ENCODE assay signal across 15 cellular contexts in the genomic region with DNA sequence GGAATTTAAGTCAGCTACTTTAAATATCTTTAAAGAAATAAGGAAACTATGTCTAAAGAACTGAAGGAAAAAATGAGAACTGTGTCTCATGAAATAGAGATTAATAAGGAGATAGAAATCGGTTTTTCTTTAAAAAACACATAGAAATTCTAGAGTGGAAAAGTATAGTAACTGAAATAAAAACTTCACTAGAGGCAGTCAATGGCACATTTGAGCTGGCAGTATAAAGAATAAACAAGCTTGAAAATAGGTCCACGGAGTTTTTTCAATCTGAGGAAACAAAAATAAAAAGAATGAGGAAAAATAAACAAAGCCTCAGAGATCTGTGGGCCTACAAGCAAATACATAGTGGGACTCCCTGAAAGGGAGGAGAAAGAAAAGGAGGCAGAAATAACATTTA.
A peak's percentile ranks its signal among the peaks of the same experiment; 100 is the strongest.
DNase-seq lines count a peak whose midpoint lies in the region; ATAC-seq and TF ChIP-seq lines count a peak whose summit lies in the region.
"Had no signal": no experiment of that assay in that cellular context is flagged by ENCODE, and none has a peak within 500 bp of the region (broad histone marks: within the 10 kb centered on the region; RNA-seq: fewer than 3 reads in every experiment).

No MANE protein-coding gene starts in this region.

- H4K20me1 ChIP-seq in mammary epithelial cell (ENCODE audit: insufficient read depth, low read length) (no peaks in the 10 kb centered on the region), PC-3 (ENCODE audit: low read length) (no peaks in the 10 kb centered on the region)

- peaks cover 26% of the 10 kb centered on the region for H3K4me1 Mint-ChIP-seq in MCF 10A (ENCODE audit: insufficient read depth, unreplicated experiment)
- H3K4me1 Mint-ChIP-seq: CD4-positive, alpha-beta memory T cell had no signal

- no peak for TF ChIP-seq POLR2A in esophagus muscularis mucosa (IDR thresholded peaks at IDR 0.05; ENCODE audit: low read depth)

- H3K9me3 ChIP-seq in mammary epithelial cell (replicated peaks; ENCODE audit: insufficient read depth, low read length) (no peaks in the 10 kb centered on the region), PC-3 (ENCODE audit: low read length) (no peaks in the 10 kb centered on the region), esophagus muscularis mucosa (peaks cover 0 to 6% (median 0%) of the 10 kb centered on the region in 4 donors)
- H3K9me3 ChIP-seq: BE2C, HAP-1 had no signal

- no peak for DNase-seq in MCF 10A (ENCODE audit: unreplicated experiment)
- DNase-seq in mammary epithelial cell, result no peak
- no peak for DNase-seq in PC-3
- no peak for DNase-seq in esophagus muscularis mucosa (ENCODE audit: extremely low spot score)
- DNase-seq in cerebellum (ENCODE audit: low spot score), result no peak
- no peak for DNase-seq in GM19240 (ENCODE audit: insufficient read length, low spot score)
- DNase-seq: 8988T; BE2C; CD4-positive, alpha-beta memory T cell; DMS79 had no signal

- POLR2A ChIA-PET in MCF 10A (lab: Yijun Ruan, JAX), result interaction anchor here (1.3 to 2.3 kb wide), 5 partner anchors 8 to 128 kb away, joined by 3 to 13 read pairs (median 4); a partner anchor contains a TSS
- POLR2A ChIA-PET in PC-3 (lab: Charles Lee; ENCODE audit: unreplicated experiment), result no interaction called here

- H3K79me2 ChIP-seq in mammary epithelial cell (ENCODE audit: insufficient read depth, low read length), result no peaks in the 10 kb centered on the region
- H3K79me2 ChIP-seq in PC-3 (ENCODE audit: low read length), result no peaks in the 10 kb centered on the region

- H3K27ac Mint-ChIP-seq in MCF 10A (ENCODE audit: low read depth, unreplicated experiment), result peak overlapping the region; percentile 93
- H3K27ac Mint-ChIP-seq: CD4-positive, alpha-beta memory T cell had no signal

- H3K4me2 ChIP-seq in mammary epithelial cell (ENCODE audit: insufficient read depth, low read depth, low read length), result no peak overlapping the region
- H3K4me2 ChIP-seq in PC-3 (ENCODE audit: low read length), result no peak overlapping the region

- WGBS in mammary epithelial cell (ENCODE audit: low coverage, missing lambda C conversion rate), result 77% methylated on average over 2 of the region's 2 CpGs
- WGBS in esophagus muscularis mucosa, result 75% methylated on average over 2 of the region's 2 CpGs

- CTCF ChIA-PET in MCF 10A (lab: Yijun Ruan, JAX) (interaction anchor here (0.8 to 0.9 kb wide), 2 partner anchors 28 to 29 kb away, joined by 3 to 4 read pairs; no protein-coding TSS in a partner anchor), mammary epithelial cell (lab: Charles Lee; ENCODE audit: low non-redundant PET) (no interaction called here), PC-3 (lab: Charles Lee) (interaction anchor here (1.1 kb wide), 1 partner anchor 190 kb away, joined by 3 read pairs; no protein-coding TSS in a partner anchor)

- H2AFZ ChIP-seq in mammary epithelial cell (ENCODE audit: low read depth, low read length) (no peak overlapping the region), PC-3 (ENCODE audit: low read length) (no peak overlapping the region)

- peaks cover 9% of the 10 kb centered on the region for H3K9me3 Mint-ChIP-seq in MCF 10A (ENCODE audit: unreplicated experiment)

- H3K4me1 ChIP-seq in mammary epithelial cell (ENCODE audit: insufficient read depth, low read length) (peaks cover 21% of the 10 kb centered on the region), PC-3 (ENCODE audit: insufficient read depth, low read length) (peaks cover 24% of the 10 kb centered on the region), esophagus muscularis mucosa (peaks cover 3 to 33% (median 27%) of the 10 kb centered on the region in 4 donors)
- H3K4me1 ChIP-seq: BE2C, HAP-1 had no signal

- no peaks in the 10 kb centered on the region for H3K36me3 ChIP-seq in mammary epithelial cell (ENCODE audit: insufficient read depth, low read length)
- H3K36me3 ChIP-seq in PC-3 (ENCODE audit: low read depth, low read length), result no peaks in the 10 kb centered on the region
- H3K36me3 ChIP-seq in esophagus muscularis mucosa, result no peaks in the 10 kb centered on the region
- H3K36me3 ChIP-seq: BE2C, HAP-1 had no signal

- TF ChIP-seq CTCF in MCF 10A (IDR thresholded peaks at IDR 0.05; ENCODE audit: unreplicated experiment) (no peak), mammary epithelial cell (conservative IDR thresholded peaks at IDR 0.05 in 1 of 2, IDR thresholded peaks at IDR 0.05 in 1 of 2; ENCODE audit: extremely low read depth in 1 of 2, insufficient read depth in 1 of 2, low read depth in 1 of 2, low read length in 2 of 2) (no peak), PC-3 (conservative IDR thresholded peaks at IDR 0.05; ENCODE audit: low read depth, low read length) (no peak), esophagus muscularis mucosa (IDR thresholded peaks at IDR 0.05) (no peak)

- no peaks in the 10 kb centered on the region for H3K27me3 Mint-ChIP-seq in MCF 10A (ENCODE audit: insufficient read depth, unreplicated experiment)

- dilution Hi-C loops in mammary epithelial cell (cut with HindIII; ENCODE audit: low sequenced_read_pairs), result no loop called here

- H3K9ac ChIP-seq in mammary epithelial cell (ENCODE audit: insufficient read depth, low read length) (no peak overlapping the region), PC-3 (ENCODE audit: low read length) (peak overlapping the region; percentile 24; the same call in 1 of the 2 replicates)

- in situ Hi-C loops in mammary epithelial cell (cut with MboI; ENCODE audit: low sequenced_read_pairs in 2 of 2), result no loop called here

- H3K9me2 ChIP-seq in PC-3 (replicated peaks; ENCODE audit: low read length), result no peaks in the 10 kb centered on the region

- H3K27ac ChIP-seq in mammary epithelial cell (ENCODE audit: insufficient read depth, low read depth, low read length) (no peak overlapping the region), PC-3 (ENCODE audit: low read length) (peak overlapping the region; percentile 87; the same call in 1 of the 2 replicates), esophagus muscularis mucosa (replicated peaks in 1 of 4) (peak overlapping the region; percentile 76 to 81 (median 77))
- H3K27ac ChIP-seq: C4-2B had no signal

- BruUV-seq in MCF 10A (replicated peaks; lab: Mats Ljungman, UMichigan) (no TSS peak), mammary epithelial cell (replicated peaks; lab: Mats Ljungman, UMichigan) (no TSS peak), PC-3 (replicated peaks; lab: Mats Ljungman, UMichigan) (no TSS peak)

- ATAC-seq in PC-3, result no peak
- no peak for ATAC-seq in GM19397 (IDR thresholded peaks at IDR 0.05; ENCODE audit: unreplicated experiment)
- ATAC-seq: GM12878, K562 had no signal

- H3K4me3 Mint-ChIP-seq in MCF 10A (ENCODE audit: unreplicated experiment), result no peak overlapping the region
- H3K4me3 Mint-ChIP-seq: CD4-positive, alpha-beta memory T cell had no signal

- H3K27me3 ChIP-seq in mammary epithelial cell (ENCODE audit: insufficient read depth, low read length), result no peaks in the 10 kb centered on the region
- H3K27me3 ChIP-seq in PC-3 (ENCODE audit: low read length), result no peaks in the 10 kb centered on the region
- peaks cover 0 to 6% (median 0%) of the 10 kb centered on the region in 4 donors for H3K27me3 ChIP-seq in esophagus muscularis mucosa

- no peaks in the 10 kb centered on the region for H3K36me3 Mint-ChIP-seq in MCF 10A (ENCODE audit: insufficient read depth, unreplicated experiment)

- H3F3A ChIP-seq in PC-3 (ENCODE audit: low read length, unreplicated experiment), result no peaks in the 10 kb centered on the region

- intact Hi-C loops in MCF 10A (cut with micrococcal nuclease), result loop anchor here (2.0 to 10.0 kb wide), 2 partner anchors 123 to 621 kb away; no protein-coding TSS in a partner anchor
- intact Hi-C loops in mammary epithelial cell (cut with micrococcal nuclease), result no loop called here
- intact Hi-C loops in PC-3 (cut with micrococcal nuclease), result loop anchor here (2.0 to 10.0 kb wide), 2 partner anchors 31 to 251 kb away; no protein-coding TSS in a partner anchor
- intact Hi-C loops in esophagus muscularis mucosa (cut with DNase I), result no loop called here

- TF ChIP-seq EP300 in esophagus muscularis mucosa (IDR thresholded peaks at IDR 0.05), result no peak

- H3K4me3 ChIP-seq in mammary epithelial cell (replicated peaks in 1 of 3; ENCODE audit: insufficient read depth in 1 of 3, low read depth in 2 of 3, low read length in 3 of 3) (no peak overlapping the region), PC-3 (ENCODE audit: low read length) (no peak overlapping the region), esophagus muscularis mucosa (no peak overlapping the region)
- H3K4me3 ChIP-seq: GM12878, HAP-1, K562 had no signal

Comparison
In these comparisons a context has a peak if more than half of its experiments do, and no peak if none do; other contexts are left out.
1. intact Hi-C loops: an anchor here in MCF 10A (2.0 to 10.0 kb wide) and PC-3 (2.0 to 10.0 kb wide); none called in mammary epithelial cell and esophagus muscularis mucosa.